In the genomic region with DNA sequence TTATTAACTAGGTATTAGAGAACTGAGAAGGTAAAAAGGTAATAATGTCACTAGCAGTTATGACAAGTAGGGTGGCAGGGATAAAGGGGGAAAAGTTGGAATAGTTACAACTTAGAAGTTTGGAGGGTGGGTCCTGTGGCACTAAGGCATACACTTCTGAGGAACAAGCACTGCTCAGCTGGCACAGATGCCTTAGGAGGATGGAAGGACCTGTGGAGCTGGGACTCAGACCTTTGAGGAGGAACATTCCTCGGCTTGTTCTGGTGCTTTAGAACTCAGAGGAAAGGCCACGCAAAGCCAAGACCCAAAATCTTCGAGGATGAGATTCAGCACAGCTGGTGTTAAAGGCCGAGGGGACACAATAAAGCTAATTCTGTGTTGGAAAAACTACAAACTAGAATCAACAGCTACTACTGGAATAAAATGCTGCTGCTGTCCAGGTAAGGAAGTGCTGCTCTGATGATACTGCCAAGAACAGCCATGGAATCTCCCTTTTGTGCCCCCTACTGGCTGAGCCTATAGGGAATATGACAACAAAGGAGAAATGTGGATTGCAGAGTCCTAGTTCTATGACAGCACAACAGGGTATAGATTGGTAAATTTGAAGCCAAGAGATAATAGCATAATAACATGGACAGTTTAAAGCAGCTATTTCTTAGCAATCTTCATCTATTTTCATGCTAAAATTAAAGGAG, we compare ENCODE assay signal across 8 cellular contexts.
A peak's percentile ranks its signal among the peaks of the same experiment; 100 is the strongest.
DNase-seq lines count a peak whose midpoint lies in the region; ATAC-seq and TF ChIP-seq lines count a peak whose summit lies in the region.

No MANE protein-coding gene starts in this region.

- no peaks in the 10 kb centered on the region for H3K36me3 Mint-ChIP-seq in naive thymus-derived CD8-positive, alpha-beta T cell

- no peaks in the 10 kb centered on the region for H3K36me3 ChIP-seq in OCI-LY3 (replicated peaks; ENCODE audit: low read depth, low read length)

- peak; percentile 59 for ATAC-seq in HG02642 (IDR thresholded peaks at IDR 0.05; ENCODE audit: poor library complexity, unreplicated experiment)
- ATAC-seq in naive thymus-derived CD8-positive, alpha-beta T cell = no peak
- no peak for ATAC-seq in HG03045 (IDR thresholded peaks at IDR 0.05; ENCODE audit: unreplicated experiment)

- no peaks in the 10 kb centered on the region for H4K20me1 ChIP-seq in OCI-LY3 (ENCODE audit: insufficient read depth, low read length)

- no peak overlapping the region for H2AFZ ChIP-seq in OCI-LY3 (ENCODE audit: low read depth, low read length)

- H3K4me1 ChIP-seq in OCI-LY3 (ENCODE audit: low read length) = no peaks in the 10 kb centered on the region

- peaks cover 0 to 2% (median 0%) of the 10 kb centered on the region in 9 donors for H3K9me3 Mint-ChIP-seq in naive thymus-derived CD8-positive, alpha-beta T cell

- H3K27ac ChIP-seq in OCI-LY3 (ENCODE audit: low read length) = no peak overlapping the region

- H3K4me2 ChIP-seq in OCI-LY3 (ENCODE audit: low read length) = no peak overlapping the region

- no peak overlapping the region for H3K27ac Mint-ChIP-seq in naive thymus-derived CD8-positive, alpha-beta T cell

- H3K4me3 ChIP-seq in OCI-LY3 (ENCODE audit: low read length) (no peak overlapping the region), fibroblast of mammary gland (ENCODE audit: control insufficient read depth, low read depth, low read length) (no peak overlapping the region)

- H3K4me3 Mint-ChIP-seq in naive thymus-derived CD8-positive, alpha-beta T cell = no peak overlapping the region

- H3K9me3 ChIP-seq in OCI-LY3 (ENCODE audit: insufficient read depth, low read length) = no peaks in the 10 kb centered on the region

- H3K79me2 ChIP-seq in OCI-LY3 (ENCODE audit: low read length) = no peaks in the 10 kb centered on the region

- no peaks in the 10 kb centered on the region for H3K27me3 ChIP-seq in OCI-LY3 (ENCODE audit: low read depth, low read length)

- H3K27me3 Mint-ChIP-seq in naive thymus-derived CD8-positive, alpha-beta T cell = peaks cover 0 to 20% (median 7%) of the 10 kb centered on the region in 5 donors

- POLR2A ChIA-PET in naive thymus-derived CD8-positive, alpha-beta T cell (lab: Charles Lee) = no interaction called here

- DNase-seq in SIG-M5 treated with dmso at 0.1 percent for 504 hours (lab: John Stamatoyannopoulos, UW; ENCODE audit: unreplicated experiment) (peak; percentile 26), SIG-M5 (lab: John Stamatoyannopoulos, UW) (no peak), fibroblast of mammary gland (ENCODE audit: low read depth) (peak; percentile 53), NCI-H345 treated with DMSO at 0.1 percent for 48 hours (lab: John Stamatoyannopoulos, UW; ENCODE audit: unreplicated experiment) (no peak)
- no peak for DNase-seq in naive thymus-derived CD8-positive, alpha-beta T cell

- TF ChIP-seq CTCF in OCI-LY3 (IDR thresholded peaks at IDR 0.05; ENCODE audit: low read depth, low read length) (peak; percentile 41), fibroblast of mammary gland (conservative IDR thresholded peaks at IDR 0.05; ENCODE audit: control insufficient read depth, insufficient read depth, low read depth, low read length) (peak; percentile 71)

- no peak overlapping the region for H3K9ac ChIP-seq in OCI-LY3 (ENCODE audit: low read length)

- no peaks in the 10 kb centered on the region for H3K4me1 Mint-ChIP-seq in naive thymus-derived CD8-positive, alpha-beta T cell

Comparison
In these comparisons a context has a peak if more than half of its experiments do, and no peak if none do; other contexts are left out.
1. DNase-seq: peak in SIG-M5 treated with dmso at 0.1 percent for 504 hours (single experiment) and fibroblast of mammary gland (single experiment); none in SIG-M5 (single experiment), NCI-H345 treated with DMSO at 0.1 percent for 48 hours (single experiment) and naive thymus-derived CD8-positive, alpha-beta T cell (0 of 10).